22 cellular contexts compared by ENCODE assay signal in genomic region chr11:2222479-2222878, GRCh38. TPM values are rescaled to one million over a fixed set of nuclear protein-coding genes. Genes with fewer than 3 reads are reported as not detected.
DNase-seq lines count a peak whose midpoint lies in the region; ATAC-seq and TF ChIP-seq lines count a peak whose summit lies in the region.
"Had no signal": no experiment of that assay in that cellular context is flagged by ENCODE, and none has a peak within 500 bp of the region (broad histone marks: within the 10 kb centered on the region; RNA-seq: fewer than 3 reads in every experiment).

No MANE protein-coding gene starts in this region.

- H3K4me3 ChIP-seq in left ventricle myocardium inferior (no peak overlapping the region), fibroblast of mammary gland (ENCODE audit: control insufficient read depth, low read depth, low read length) (no peak overlapping the region), mucosa of descending colon (no peak overlapping the region), uterus (no peak overlapping the region)
- H3K4me3 ChIP-seq: GM23248 had no signal

- peaks cover 10% of the 10 kb centered on the region for H3K9me3 Mint-ChIP-seq in activated naive CD8-positive, alpha-beta T cell treated with anti-CD3 and anti-CD28 coated beads, Interleukin-2, amount 50 U/mL, for 24 hours

- no peak for TF ChIP-seq CTCF in left ventricle myocardium inferior (IDR thresholded peaks at IDR 0.05; ENCODE audit: borderline replicate concordance)
- TF ChIP-seq CTCF in fibroblast of mammary gland (conservative IDR thresholded peaks at IDR 0.05; ENCODE audit: control insufficient read depth, insufficient read depth, low read depth, low read length): no peak
- TF ChIP-seq CTCF in mucosa of descending colon (IDR thresholded peaks at IDR 0.05): no peak
- TF ChIP-seq CTCF in uterus (IDR thresholded peaks at IDR 0.05): no peak

- no peak overlapping the region for H3K27ac ChIP-seq in left ventricle myocardium inferior (replicated peaks)
- H3K27ac ChIP-seq in uterus: peak overlapping the region; percentile 35 to 49
- H3K27ac ChIP-seq: GM23248 had no signal

- peaks cover 38% of the 10 kb centered on the region for H3K27me3 ChIP-seq in left ventricle myocardium inferior (ENCODE audit: low read depth)
- no peaks in the 10 kb centered on the region for H3K27me3 ChIP-seq in uterus

- H3K27me3 Mint-ChIP-seq in activated naive CD8-positive, alpha-beta T cell treated with anti-CD3 and anti-CD28 coated beads, Interleukin-2, amount 50 U/mL, for 24 hours: peaks cover 12% of the 10 kb centered on the region

- H3K27ac Mint-ChIP-seq in activated naive CD8-positive, alpha-beta T cell treated with anti-CD3 and anti-CD28 coated beads, Interleukin-2, amount 50 U/mL, for 24 hours: no peak overlapping the region
- H3K27ac Mint-ChIP-seq: CD4-positive, alpha-beta memory T cell had no signal

- H3K36me3 ChIP-seq in left ventricle myocardium inferior (no peaks in the 10 kb centered on the region), mucosa of descending colon (ENCODE audit: low read depth) (no peaks in the 10 kb centered on the region), uterus (no peaks in the 10 kb centered on the region)

- ATAC-seq in Right ventricle myocardium inferior (peak; percentile 23), mucosa of descending colon (peak; percentile 86), HG03432 (IDR thresholded peaks at IDR 0.05; ENCODE audit: unreplicated experiment) (no peak)
- no peak for ATAC-seq in activated naive CD8-positive, alpha-beta T cell treated with anti-CD3 and anti-CD28 coated beads, Interleukin-2, amount 50 U/mL, for 24 hours

- H3K4me1 Mint-ChIP-seq in activated naive CD8-positive, alpha-beta T cell treated with anti-CD3 and anti-CD28 coated beads, Interleukin-2, amount 50 U/mL, for 24 hours: no peaks in the 10 kb centered on the region
- H3K4me1 Mint-ChIP-seq: CD4-positive, alpha-beta memory T cell had no signal

- H3K4me3 Mint-ChIP-seq in activated naive CD8-positive, alpha-beta T cell treated with anti-CD3 and anti-CD28 coated beads, Interleukin-2, amount 50 U/mL, for 24 hours: no peak overlapping the region
- H3K4me3 Mint-ChIP-seq: CD4-positive, alpha-beta memory T cell had no signal

- DNase-seq in Right ventricle myocardium inferior (ENCODE audit: missing footprints) (no peak), left ventricle myocardium inferior (no peak), fibroblast of mammary gland (ENCODE audit: low read depth) (peak; percentile 18), mucosa of descending colon (no peak), uterus (peak in 1 of 2 donors; percentile 30), AG08396 (ENCODE audit: low spot score) (no peak)
- DNase-seq in activated naive CD8-positive, alpha-beta T cell treated with anti-CD3 and anti-CD28 coated beads, Interleukin-2, amount 50 U/mL, for 24 hours: no peak
- DNase-seq: CD4-positive, alpha-beta memory T cell; DMS153; GDM1; GM23248; HCEC 1CT; NCI-H1105; NCI-H1694 treated with DMSO at 0.1 percent for 48 hours; NCI-H510A treated with DMSO at 0.1 percent for 48 hours; NCI-H774; SHP77 treated with DMSO at 0.1 percent for 48 hours had no signal

- intact Hi-C loops in Right ventricle myocardium inferior (cut with DNase I) (no loop called here), left ventricle myocardium inferior (cut with micrococcal nuclease) (no loop called here), mucosa of descending colon (cut with DNase I, micrococcal nuclease) (no loop called here), uterus (cut with DNase I; ENCODE audit: low total_unique reads) (no loop called here)

- H3K4me1 ChIP-seq in left ventricle myocardium inferior (no peaks in the 10 kb centered on the region), mucosa of descending colon (ENCODE audit: low read depth) (no peaks in the 10 kb centered on the region), uterus (no peaks in the 10 kb centered on the region)

- H3K9me3 ChIP-seq in left ventricle myocardium inferior (replicated peaks) (peaks cover 13% of the 10 kb centered on the region), mucosa of descending colon (no peaks in the 10 kb centered on the region), uterus (no peaks in the 10 kb centered on the region)

- peaks cover 3% of the 10 kb centered on the region for H3K36me3 Mint-ChIP-seq in activated naive CD8-positive, alpha-beta T cell treated with anti-CD3 and anti-CD28 coated beads, Interleukin-2, amount 50 U/mL, for 24 hours (ENCODE audit: low read depth)

- TF ChIP-seq POLR2A in uterus (IDR thresholded peaks at IDR 0.05): no peak

RNA-seq across cellular contexts. Expression of gene ASCL2, which starts 47.9 kb away (rescaled TPM):
- 0.24 TPM for total RNA-seq in Right ventricle myocardium inferior
- total RNA-seq in left ventricle myocardium inferior: not detected
- total RNA-seq in mucosa of descending colon: 1 to 10 TPM; 2.6 to 8.4 (median 8.1) TPM
- 1 to 10 TPM in 3 of 4 donors, not detected in 1; 1.0 to 1.6 (median 1.5) TPM for total RNA-seq in uterus
- total RNA-seq: A172, Daoy, GM23248, LHCN-M2, OCI-LY7 had no signal

RNA-seq across cellular contexts. Expression of gene TH, which starts 50.9 kb away (rescaled TPM):
- not detected for total RNA-seq in Right ventricle myocardium inferior
- not detected for total RNA-seq in left ventricle myocardium inferior
- total RNA-seq in mucosa of descending colon: under 1 TPM in 1 of 3 donors, not detected in 2; 0.17 TPM
- total RNA-seq in uterus: 1 to 10 TPM in 1 of 4 donors, under 1 TPM in 1, not detected in 2; 0.37 to 1.3 TPM
- total RNA-seq: CD4-positive, alpha-beta memory T cell; Daoy; GM23248; LHCN-M2; OCI-LY7 had no signal

Comparison
In these comparisons a context has a peak if more than half of its experiments do, and no peak if none do; other contexts are left out.
1. ATAC-seq: peak in Right ventricle myocardium inferior (single experiment) and mucosa of descending colon (single experiment); none in activated naive CD8-positive, alpha-beta T cell treated with anti-CD3 and anti-CD28 coated beads, Interleukin-2, amount 50 U/mL, for 24 hours (single experiment) and HG03432 (single experiment).